Comparison of ENCODE assay signal across 18 cellular contexts in the genomic region with DNA sequence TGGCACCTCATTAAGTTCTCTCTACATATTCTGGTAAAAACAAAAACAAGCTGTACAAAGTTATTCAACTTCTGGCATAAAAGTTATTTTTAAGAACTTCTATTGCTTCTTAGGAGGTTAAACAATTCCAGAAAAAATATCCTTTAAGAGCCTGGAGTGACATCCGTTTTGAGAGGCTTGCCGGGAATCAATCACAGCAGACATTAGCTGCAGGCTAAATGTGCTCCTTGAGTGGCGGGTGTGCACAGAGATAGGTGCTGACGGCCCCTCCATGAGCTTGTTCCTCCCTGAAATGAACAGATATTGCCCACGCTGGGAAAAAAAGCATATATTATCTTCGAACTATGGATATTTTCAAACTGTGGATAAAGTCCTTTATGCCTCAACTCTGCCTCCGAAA.
DNase-seq lines count a peak whose midpoint lies in the region; TF ChIP-seq lines count a peak whose summit lies in the region.
"Had no signal": no experiment of that assay in that cellular context is flagged by ENCODE, and none has a peak within 500 bp of the region (broad histone marks: within the 10 kb centered on the region; RNA-seq: fewer than 3 reads in every experiment).

No MANE protein-coding gene starts in this region.

- TF ChIP-seq CTCF in mesothelial cell of epicardium (IDR thresholded peaks at IDR 0.05; ENCODE audit: unreplicated experiment) (no peak), osteocyte (IDR thresholded peaks at IDR 0.05) (no peak)

- H3K9me3 Mint-ChIP-seq in mesothelial cell of epicardium = peaks cover 12% of the 10 kb centered on the region
- peaks cover 11% of the 10 kb centered on the region for H3K9me3 Mint-ChIP-seq in osteocyte (ENCODE audit: unreplicated experiment)

- H3K4me3 Mint-ChIP-seq in mesothelial cell of epicardium (peak overlapping the region; percentile 26), osteocyte (ENCODE audit: unreplicated experiment) (peak overlapping the region; percentile 1)
- H3K4me3 Mint-ChIP-seq: B cell; CD4-positive, CD25-positive, alpha-beta regulatory T cell; CD8-positive, alpha-beta T cell; HFFc6 had no signal

- H3K27ac Mint-ChIP-seq in mesothelial cell of epicardium = peak overlapping the region; percentile 34
- H3K27ac Mint-ChIP-seq in osteocyte (ENCODE audit: unreplicated experiment) = peak overlapping the region; percentile 86
- H3K27ac Mint-ChIP-seq: B cell; CD4-positive, CD25-positive, alpha-beta regulatory T cell; CD8-positive, alpha-beta T cell; HFFc6 had no signal

- no peaks in the 10 kb centered on the region for H3K36me3 Mint-ChIP-seq in mesothelial cell of epicardium
- no peaks in the 10 kb centered on the region for H3K36me3 Mint-ChIP-seq in osteocyte (ENCODE audit: unreplicated experiment)
- H3K36me3 Mint-ChIP-seq: CD4-positive, CD25-positive, alpha-beta regulatory T cell; CD8-positive, alpha-beta T cell had no signal

- DNase-seq in NCI-H1694 (lab: John Stamatoyannopoulos, UW) (peak; percentile 64), NCI-H1694 treated with DMSO at 0.1 percent for 48 hours (lab: John Stamatoyannopoulos, UW) (no peak), NCI-H524 (lab: John Stamatoyannopoulos, UW) (peak; percentile 6 to 32), NCI-H524 treated with DMSO at 0.1 percent for 48 hours (lab: John Stamatoyannopoulos, UW) (no peak), mesothelial cell of epicardium (ENCODE audit: low spot score in 2 of 2, unreplicated experiment in 2 of 2) (no peak), osteocyte (ENCODE audit: extremely low spot score, unreplicated experiment) (no peak), T-helper 9 cell (no peak), NCI-H446 treated with DMSO at 0.1 percent for 48 hours (lab: John Stamatoyannopoulos, UW) (no peak)
- DNase-seq: Caco-2; CD4-positive, CD25-positive, alpha-beta regulatory T cell; CD8-positive, alpha-beta T cell; DMS 273 treated with DMSO at 0.1 percent for 48 hours; DMS79; EL; GF-D8; GOT3; HFFc6 had no signal

- H3K27me3 Mint-ChIP-seq in mesothelial cell of epicardium (ENCODE audit: low read depth) = no peaks in the 10 kb centered on the region
- no peaks in the 10 kb centered on the region for H3K27me3 Mint-ChIP-seq in osteocyte (ENCODE audit: unreplicated experiment)
- H3K27me3 Mint-ChIP-seq: B cell; CD4-positive, CD25-positive, alpha-beta regulatory T cell had no signal

- H3K4me1 Mint-ChIP-seq in mesothelial cell of epicardium = peaks cover 12% of the 10 kb centered on the region
- H3K4me1 Mint-ChIP-seq in osteocyte (ENCODE audit: unreplicated experiment) = peaks cover 78% of the 10 kb centered on the region
- H3K4me1 Mint-ChIP-seq: B cell; CD4-positive, CD25-positive, alpha-beta regulatory T cell had no signal

Comparison
In these comparisons a context has a peak if more than half of its experiments do, and no peak if none do; other contexts are left out.
1. DNase-seq: peak in NCI-H1694 (single experiment) and NCI-H524 (2 of 2); none in NCI-H1694 treated with DMSO at 0.1 percent for 48 hours (single experiment), NCI-H524 treated with DMSO at 0.1 percent for 48 hours (single experiment), mesothelial cell of epicardium (0 of 2), osteocyte (single experiment), T-helper 9 cell (single experiment) and NCI-H446 treated with DMSO at 0.1 percent for 48 hours (single experiment).